In the genomic region with DNA sequence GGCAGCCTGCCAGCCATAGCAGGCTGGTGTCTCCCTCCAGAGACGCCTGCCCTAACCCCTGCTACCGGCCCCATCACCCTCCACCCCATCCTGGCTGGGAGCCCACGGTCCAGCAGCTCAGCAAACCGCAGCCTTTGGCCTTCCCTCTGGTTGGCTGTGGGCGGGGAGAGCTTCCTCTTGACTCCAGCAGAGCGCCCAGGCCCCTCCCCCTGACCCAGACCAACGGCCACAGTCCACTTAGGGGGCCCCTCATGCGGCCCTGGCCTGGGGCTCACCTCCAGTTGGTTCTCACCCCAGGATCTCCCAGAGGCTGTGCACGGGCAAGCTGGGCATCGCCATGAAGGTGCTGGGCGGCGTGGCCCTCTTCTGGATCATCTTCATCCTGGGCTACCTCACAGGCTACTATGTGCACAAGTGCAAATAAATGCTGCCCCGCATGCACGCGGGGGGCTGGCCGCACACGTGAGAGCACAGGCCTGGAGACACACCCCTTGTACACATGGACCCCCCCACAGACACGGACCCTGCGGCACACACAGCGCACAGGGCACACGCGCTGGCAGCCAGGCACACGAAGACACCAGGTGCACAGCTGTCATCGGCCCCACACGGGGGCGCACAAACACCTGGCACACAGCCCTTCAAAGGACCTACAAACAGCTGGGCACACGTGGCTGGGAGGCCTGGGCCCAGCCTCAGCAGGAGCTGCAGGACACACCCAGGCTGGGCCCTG, we compare ENCODE assay signal across 1 cellular context.
TF ChIP-seq lines count a peak whose summit lies in the region.

No MANE protein-coding gene starts in this region.

TF ChIP-seq in HepG2, 621 proteins besides CTCF, POLR2A, EP300 and RAD21 (continued from another document):
- TF ChIP-seq ZNF318 (CRISPR knock-in tag; IDR thresholded peaks at IDR 0.05) (peak; percentile 68), ZBTB14 (CRISPR knock-in tag; IDR thresholded peaks at IDR 0.05) (no peak), ZNF350 (CRISPR knock-in tag; IDR thresholded peaks at IDR 0.05; ENCODE audit: borderline replicate concordance, low read depth) (peak; percentile 92; the same call in 1 of the 2 replicates), ZBTB8A (CRISPR knock-in tag; IDR thresholded peaks at IDR 0.05; ENCODE audit: borderline replicate concordance, low read depth) (0 out of 2 replicates have a peak, but pooled peaks have one; percentile 42), NBN (conservative IDR thresholded peaks at IDR 0.05) (no peak), SOX13 (IDR thresholded peaks at IDR 0.05) (peak; percentile 10), SOX13 (CRISPR knock-in tag; conservative IDR thresholded peaks at IDR 0.05 in 1 of 2, IDR thresholded peaks at IDR 0.05 in 1 of 2) (peak in 1 of 2 experiments; percentile 38; a peak in 1 of 4 replicates), DNMT1 (CRISPR knock-in tag; IDR thresholded peaks at IDR 0.05) (peak; percentile 92; the same call in 1 of the 2 replicates), ZBTB33 (CRISPR knock-in tag; IDR thresholded peaks at IDR 0.05) (peak; percentile 50; the same call in 1 of the 2 replicates)
